ENCODE assay signal across 17 cellular contexts in genomic region chr4:185254434-185254833, GRCh38. TPM values are rescaled to one million over a fixed set of nuclear protein-coding genes. Genes with fewer than 3 reads are reported as not detected.
DNase-seq lines count a peak whose midpoint lies in the region; ATAC-seq and TF ChIP-seq lines count a peak whose summit lies in the region.
"Had no signal": no experiment of that assay in that cellular context is flagged by ENCODE, and none has a peak within 500 bp of the region (broad histone marks: within the 10 kb centered on the region; RNA-seq: fewer than 3 reads in every experiment).

No MANE protein-coding gene starts in this region.

- no peak for TF ChIP-seq CTCF in brain microvascular endothelial cell (IDR thresholded peaks at IDR 0.05; ENCODE audit: low read depth, low read length, missing control alignments)

- H3K27me3 Mint-ChIP-seq in naive thymus-derived CD4-positive, alpha-beta T cell: no peaks in the 10 kb centered on the region

- peak overlapping the region in 9 of 10 donors; percentile 0 to 74 (median 58) for H3K4me3 Mint-ChIP-seq in naive thymus-derived CD4-positive, alpha-beta T cell
- H3K4me3 Mint-ChIP-seq: activated T-cell treated with anti-CD3 and anti-CD28 coated beads, Interleukin-2, amount 50 U/mL, for 4 hours had no signal

- H3K9me3 Mint-ChIP-seq in naive thymus-derived CD4-positive, alpha-beta T cell: no peaks in the 10 kb centered on the region
- H3K9me3 Mint-ChIP-seq: activated T-cell treated with anti-CD3 and anti-CD28 coated beads, Interleukin-2, amount 50 U/mL, for 4 hours had no signal

- H3K4me1 Mint-ChIP-seq in naive thymus-derived CD4-positive, alpha-beta T cell: peaks cover 13 to 80% (median 44%) of the 10 kb centered on the region in 7 donors

- H3K27me3 ChIP-seq in brain microvascular endothelial cell (replicated peaks): no peaks in the 10 kb centered on the region
- H3K27me3 ChIP-seq in naive thymus-derived CD4-positive, alpha-beta T cell (ENCODE audit: control insufficient read depth in 2 of 2, insufficient read depth in 2 of 2, low read length in 2 of 2): no peaks in the 10 kb centered on the region
- H3K27me3 ChIP-seq: SJSA1 had no signal

- no peaks in the 10 kb centered on the region for H3K36me3 ChIP-seq in brain microvascular endothelial cell (replicated peaks)
- H3K36me3 ChIP-seq in naive thymus-derived CD4-positive, alpha-beta T cell (ENCODE audit: control insufficient read depth in 2 of 3, insufficient read depth in 3 of 3, low read length in 3 of 3): no peaks in the 10 kb centered on the region
- H3K36me3 ChIP-seq: WERI-Rb-1 had no signal

- no peaks in the 10 kb centered on the region for H3K9me3 ChIP-seq in naive thymus-derived CD4-positive, alpha-beta T cell (ENCODE audit: control insufficient read depth in 2 of 3, low read length in 3 of 3)
- H3K9me3 ChIP-seq: SJSA1 had no signal

- H3K36me3 Mint-ChIP-seq in naive thymus-derived CD4-positive, alpha-beta T cell: peaks cover 0 to 18% (median 0%) of the 10 kb centered on the region in 5 donors

- CTCF ChIA-PET in naive thymus-derived CD4-positive, alpha-beta T cell (lab: Charles Lee): interaction anchor here (0.6 kb wide), 2 partner anchors 31 to 58 kb away, joined by 3 to 8 read pairs; no protein-coding TSS in a partner anchor

- H3K27ac Mint-ChIP-seq in naive thymus-derived CD4-positive, alpha-beta T cell: peak overlapping the region; percentile 45 to 93 (median 85)

- no peak overlapping the region for H3K4me3 ChIP-seq in Jurkat, Clone E6-1 (ENCODE audit: low read length)
- no peak overlapping the region for H3K4me3 ChIP-seq in brain microvascular endothelial cell (ENCODE audit: low read depth, low read length)
- H3K4me3 ChIP-seq in naive thymus-derived CD4-positive, alpha-beta T cell (ENCODE audit: low read length): peak overlapping the region; percentile 23
- H3K4me3 ChIP-seq: GM23248, SJSA1 had no signal

- POLR2A ChIA-PET in naive thymus-derived CD4-positive, alpha-beta T cell (lab: Charles Lee): interaction anchor here (0.8 to 2.4 kb wide), 4 partner anchors 11 to 50 kb away, joined by 3 to 9 read pairs (median 6); partner anchors contain the start of gene SNX25

- in situ Hi-C loops in brain microvascular endothelial cell (cut with HindIII; ENCODE audit: low pct_ligation_motif_present, low sequenced_read_pairs): no loop called here

- H3K4me1 ChIP-seq in naive thymus-derived CD4-positive, alpha-beta T cell (ENCODE audit: control insufficient read depth in 2 of 2, insufficient read depth in 2 of 2, low read length in 2 of 2): peaks cover 23 to 25% of the 10 kb centered on the region in 2 donors

- intact Hi-C loops in naive thymus-derived CD4-positive, alpha-beta T cell (cut with micrococcal nuclease): loop anchor here (1.0 kb wide), 2 partner anchors 44 to 50 kb away; no protein-coding TSS in a partner anchor

- DNase-seq in NCI-H748 (lab: John Stamatoyannopoulos, UW; ENCODE audit: unreplicated experiment) (peak; percentile 28), NCI-H748 treated with DMSO at 0.1 percent for 48 hours (lab: John Stamatoyannopoulos, UW) (no peak), brain microvascular endothelial cell (peak; percentile 72), substantia nigra (lab: John Stamatoyannopoulos, UW) (no peak)
- peak; percentile 10 for DNase-seq in Jurkat, Clone E6-1 (ENCODE audit: low read depth, low spot score)
- peak in 7 of 9 donors; percentile 25 to 78 (median 60) for DNase-seq in naive thymus-derived CD4-positive, alpha-beta T cell
- DNase-seq: activated T-cell treated with anti-CD3 and anti-CD28 coated beads, Interleukin-2, amount 50 U/mL, for 4 hours; GM23248; mammary epithelial cell; NCI-H1048; NCI-H526 treated with DMSO at 0.1 percent for 48 hours; stimulated activated CD8-positive, alpha-beta memory T cell treated with anti-CD3 and anti-CD28 coated beads, Interleukin-4, amount 100 ng/mL, for 48 hours; WERI-Rb-1 had no signal

- ATAC-seq in naive thymus-derived CD4-positive, alpha-beta T cell: peak; percentile 79
- ATAC-seq in GM18867 (IDR thresholded peaks at IDR 0.05; ENCODE audit: unreplicated experiment): no peak
- no peak for ATAC-seq in GM21447 (IDR thresholded peaks at IDR 0.05; ENCODE audit: unreplicated experiment)

- H3K27ac ChIP-seq in brain microvascular endothelial cell: peak overlapping the region; percentile 68
- H3K27ac ChIP-seq in naive thymus-derived CD4-positive, alpha-beta T cell (ENCODE audit: low read depth, low read length): peak overlapping the region; percentile 40
- H3K27ac ChIP-seq in substantia nigra (ENCODE audit: low read depth, low read length, poor library complexity, severe bottlenecking): no peak overlapping the region
- H3K27ac ChIP-seq: GM23248, HL-60, SJSA1, WERI-Rb-1 had no signal

RNA-seq across cellular contexts. Expression of gene SNX25, which starts 45.0 kb away (rescaled TPM):
- polyA plus RNA-seq in Jurkat, Clone E6-1 (2012; ENCODE audit: insufficient read depth, insufficient read length): 7.2 TPM
- total RNA-seq in naive thymus-derived CD4-positive, alpha-beta T cell: 10 to 100 TPM in 3 of 5 experiments, 1 to 10 TPM in 2; 8.0 to 18.9 (median 14.3) TPM
- polyA plus RNA-seq in naive thymus-derived CD4-positive, alpha-beta T cell: 1 to 10 TPM; 3.9 to 4.3 TPM

RNA-seq across cellular contexts. Expression of gene CFAP97, which starts 50.6 kb away (rescaled TPM):
- polyA plus RNA-seq in Jurkat, Clone E6-1 (2012; ENCODE audit: insufficient read depth, insufficient read length): 28.1 TPM
- total RNA-seq in naive thymus-derived CD4-positive, alpha-beta T cell: 10 to 100 TPM; 23.6 to 46.5 (median 38.0) TPM
- 100 to 1,000 TPM in 1 of 2 donors, 10 to 100 TPM in 1; 95.4 to 103 TPM for polyA plus RNA-seq in naive thymus-derived CD4-positive, alpha-beta T cell

Comparison
In these comparisons a context has a peak if more than half of its experiments do, and no peak if none do; other contexts are left out.
1. DNase-seq: peak in NCI-H748 (single experiment), Jurkat, Clone E6-1 (single experiment), brain microvascular endothelial cell (single experiment) and naive thymus-derived CD4-positive, alpha-beta T cell (7 of 9); none in NCI-H748 treated with DMSO at 0.1 percent for 48 hours (single experiment) and substantia nigra (0 of 49).